Comparison of ENCODE assay signal across 23 cellular contexts in the genomic region with DNA sequence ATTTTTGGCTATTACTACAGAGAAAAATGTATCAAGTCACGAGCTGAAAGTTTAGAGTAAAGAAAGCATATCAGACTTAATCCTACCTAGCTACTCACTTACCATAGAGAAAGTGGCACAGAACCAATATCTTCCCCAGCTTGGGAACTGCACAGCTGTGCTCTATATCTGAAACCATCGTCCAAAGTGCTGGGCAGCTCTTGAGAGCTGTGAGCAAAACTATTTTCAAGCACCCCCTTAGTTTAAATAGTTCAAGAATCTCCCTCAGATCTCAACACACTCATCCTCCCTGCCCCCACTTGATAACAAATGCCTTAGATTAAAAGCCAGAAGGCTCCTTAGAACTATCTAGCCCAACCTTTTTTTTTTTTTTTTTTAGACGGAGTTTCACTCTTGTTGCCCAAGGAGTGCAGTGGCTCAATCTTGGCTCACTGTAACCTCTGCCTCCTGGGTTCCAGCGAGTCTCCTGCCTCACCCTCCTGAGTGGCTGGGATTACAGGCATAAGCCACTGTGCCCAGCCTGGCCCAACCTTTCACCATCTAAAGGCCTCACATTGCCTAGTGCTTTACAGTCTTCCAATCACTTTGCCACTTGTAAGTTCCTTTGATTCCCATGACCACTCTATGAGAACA.
"Had no signal": no experiment of that assay in that cellular context is flagged by ENCODE, and none has a peak within 500 bp of the region (broad histone marks: within the 10 kb centered on the region; RNA-seq: fewer than 3 reads in every experiment).

No MANE protein-coding gene starts in this region.

- H3K4me3 ChIP-seq: ovary, psoas muscle, tibial artery, uterus had no signal

- DNase-seq: activated CD4-positive, alpha-beta T cell treated with anti-CD3 and anti-CD28 coated beads for 36 hours; activated CD4-positive, alpha-beta T cell treated with anti-CD3 and anti-CD28 coated beads, Interleukin-2, amount 50 U/mL, for 4 hours; activated CD8-positive, alpha-beta memory T cell treated with anti-CD3 and anti-CD28 coated beads for 24 hours; activated CD8-positive, alpha-beta memory T cell treated with anti-CD3 and anti-CD28 coated beads, Interleukin-2, amount 50 U/mL, for 4 hours; activated naive CD4-positive, alpha-beta T cell; activated naive CD8-positive, alpha-beta T cell treated with anti-CD3 and anti-CD28 coated beads, Interleukin-2, amount 10 ng/mL, durations not matched to agents 7 days and 5 days; activated T-cell treated with anti-CD3 and anti-CD28 coated beads, Interleukin-2, amount 50 U/mL, for 24 hours; amygdala; effector CD4-positive, alpha-beta T cell; foreskin fibroblast; naive B cell; ovary; psoas muscle; right cardiac atrium; stimulated activated CD4-positive, alpha-beta T cell treated with anti-CD3 and anti-CD28 coated beads, Interleukin-1b, Interleukin-23, amount 100 ng/mL, for 48 hours; stimulated activated naive CD8-positive, alpha-beta T cell treated with anti-CD3 and anti-CD28 coated beads, Interleukin-15, amount 100 ng/mL, for 72 hours; T1000; tibial artery; uterus had no signal

- FAIRE-seq: endometrium, keratinocyte had no signal

- H3K27ac ChIP-seq: ovary, psoas muscle, tibial artery, uterus had no signal

- H3K27me3 ChIP-seq: ovary, tibial artery, uterus had no signal

- H3K4me1 ChIP-seq: psoas muscle, tibial artery, uterus had no signal

- H3K9me3 ChIP-seq: ovary, psoas muscle, tibial artery, uterus had no signal

- ATAC-seq: activated CD4-positive, alpha-beta T cell treated with anti-CD3 and anti-CD28 coated beads for 36 hours; activated T-helper 17 cell treated with anti-CD3 and anti-CD28 coated beads, Interleukin-2, amount 50 U/mL, for 72 hours; psoas muscle; stimulated activated naive CD8-positive, alpha-beta T cell treated with anti-CD3 and anti-CD28 coated beads, Interleukin-15, amount 100 ng/mL, for 72 hours; WTC11 had no signal

- H3K36me3 ChIP-seq: ovary, tibial artery, uterus had no signal
